In the genomic region with DNA sequence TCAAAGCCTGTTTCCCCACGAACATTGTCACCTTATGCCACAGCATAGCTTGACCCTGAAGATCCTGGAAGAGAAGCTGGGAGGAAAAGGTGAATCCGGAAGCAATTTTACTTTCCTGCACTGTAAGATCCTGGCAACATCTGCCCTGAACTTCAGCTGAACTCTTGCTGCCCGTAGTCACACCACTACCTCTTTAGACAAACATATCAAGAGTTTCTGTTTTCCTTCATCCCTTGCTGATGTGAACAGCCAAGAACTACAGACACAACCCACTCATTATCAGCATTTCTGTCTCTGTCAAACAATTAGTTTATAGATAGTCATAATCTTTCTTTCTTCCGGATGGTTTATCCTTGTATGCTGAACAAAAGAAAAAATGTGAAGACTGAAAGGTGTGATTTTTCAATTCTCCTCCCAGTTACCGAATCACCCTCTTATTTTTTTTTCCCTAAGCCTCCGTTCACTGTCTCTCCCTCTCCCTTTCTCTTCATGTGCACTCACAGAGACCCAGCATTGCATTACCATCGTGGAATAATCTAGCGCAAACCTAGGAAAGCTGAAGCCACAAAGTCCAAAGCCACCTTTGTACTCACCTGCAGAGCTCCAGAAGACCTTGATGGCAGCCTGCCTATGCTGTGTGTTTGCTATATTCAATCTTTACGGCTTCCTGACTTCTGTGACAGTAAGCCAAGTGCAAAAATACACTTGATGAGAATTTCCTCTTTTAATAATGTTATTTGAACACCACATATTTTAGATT, we compare ENCODE assay signal across 17 cellular contexts.
A peak's percentile ranks its signal among the peaks of the same experiment; 100 is the strongest.
DNase-seq lines count a peak whose midpoint lies in the region; ATAC-seq and TF ChIP-seq lines count a peak whose summit lies in the region.
"Had no signal": no experiment of that assay in that cellular context is flagged by ENCODE, and none has a peak within 500 bp of the region (broad histone marks: within the 10 kb centered on the region; RNA-seq: fewer than 3 reads in every experiment).

No MANE protein-coding gene starts in this region.

- ATAC-seq in GM19023 (IDR thresholded peaks at IDR 0.05; ENCODE audit: unreplicated experiment) (no peak), HG02759 (IDR thresholded peaks at IDR 0.05; ENCODE audit: unreplicated experiment) (no peak)
- ATAC-seq: activated CD4-positive, alpha-beta T cell treated with anti-CD3 and anti-CD28 coated beads for 36 hours; effector memory CD8-positive, alpha-beta T cell had no signal

- TF ChIP-seq CTCF in VCaP (conservative IDR thresholded peaks at IDR 0.05) (no peak), liver (IDR thresholded peaks at IDR 0.05; ENCODE audit: low read depth, low read length, missing input control) (no peak), stomach (IDR thresholded peaks at IDR 0.05) (no peak)

- no peaks in the 10 kb centered on the region for H3K9me3 ChIP-seq in endocrine pancreas (ENCODE audit: control insufficient read depth, low read length)
- H3K9me3 ChIP-seq in liver (ENCODE audit: control insufficient read depth in 4 of 4, low read length in 3 of 4), result no peaks in the 10 kb centered on the region
- H3K9me3 ChIP-seq in stomach, result no peaks in the 10 kb centered on the region
- H3K9me3 ChIP-seq: BE2C, SJCRH30 had no signal

- DNase-seq in stomach (peak; percentile 37), LoVo (ENCODE audit: low spot score) (no peak)
- DNase-seq: activated CD4-positive, alpha-beta T cell treated with anti-CD3 and anti-CD28 coated beads for 36 hours; activated CD8-positive, alpha-beta memory T cell treated with anti-CD3 and anti-CD28 coated beads, Interleukin-2, amount 50 U/mL, for 4 hours; BE2C; effector memory CD8-positive, alpha-beta T cell; GDM1; MM.1S; NCI-H1694; nucleus accumbens; SJCRH30 had no signal

- peak overlapping the region; percentile 68 for H3K27ac ChIP-seq in VCaP
- peak overlapping the region; percentile 69 to 82 for H3K27ac ChIP-seq in liver (ENCODE audit: low read depth in 1 of 2, low read length in 2 of 2)
- H3K27ac ChIP-seq in stomach, result peak overlapping the region; percentile 2 to 70 (median 58)
- H3K27ac ChIP-seq: SJCRH30, skin epidermis had no signal

- TF ChIP-seq EP300 in stomach (IDR thresholded peaks at IDR 0.05), result no peak

- peak; percentile 4 to 12 for TF ChIP-seq RAD21 in liver (IDR thresholded peaks at IDR 0.05)

- no peak overlapping the region for H3K9ac ChIP-seq in endocrine pancreas (ENCODE audit: control insufficient read depth, insufficient read depth, low read length)
- peak overlapping the region in 1 of 2 donors; percentile 69 for H3K9ac ChIP-seq in liver (ENCODE audit: low read depth in 1 of 2, low read length in 2 of 2)

- H3K36me3 ChIP-seq in endocrine pancreas (ENCODE audit: control insufficient read depth, insufficient read depth, low read length) (no peaks in the 10 kb centered on the region), liver (ENCODE audit: control insufficient read depth in 4 of 4, insufficient read depth in 3 of 4, low read depth in 1 of 4, low read length in 3 of 4) (no peaks in the 10 kb centered on the region), stomach (no peaks in the 10 kb centered on the region)
- H3K36me3 ChIP-seq: BE2C, SJCRH30 had no signal

- H3K27me3 ChIP-seq in endocrine pancreas (ENCODE audit: control insufficient read depth, insufficient read depth, low read length) (no peaks in the 10 kb centered on the region), liver (ENCODE audit: control insufficient read depth in 4 of 4, insufficient read depth in 4 of 4, low read length in 3 of 4) (no peaks in the 10 kb centered on the region), stomach (no peaks in the 10 kb centered on the region)
- H3K27me3 ChIP-seq: BE2C, SJCRH30 had no signal

- intact Hi-C loops in stomach (cut with DNase I; ENCODE audit: low total_unique reads), result no loop called here

- peaks cover 9% of the 10 kb centered on the region for H3K4me1 ChIP-seq in endocrine pancreas (ENCODE audit: control insufficient read depth, insufficient read depth, low read length)
- peaks cover 9 to 81% (median 56%) of the 10 kb centered on the region in 4 donors for H3K4me1 ChIP-seq in liver (ENCODE audit: control insufficient read depth in 4 of 4, insufficient read depth in 4 of 4, low read length in 3 of 4)
- peaks cover 6 to 62% (median 25%) of the 10 kb centered on the region in 4 donors for H3K4me1 ChIP-seq in stomach
- H3K4me1 ChIP-seq: SJCRH30 had no signal

- H3K4me3 ChIP-seq in endocrine pancreas (ENCODE audit: control insufficient read depth, insufficient read depth, low read length) (peak overlapping the region; percentile 38), liver (ENCODE audit: low read depth in 1 of 3, low read length in 3 of 3) (peak overlapping the region in 2 of 3 donors; percentile 14 to 32), stomach (no peak overlapping the region)
- H3K4me3 ChIP-seq: SJCRH30, skin epidermis had no signal

- no peak for TF ChIP-seq POLR2A in stomach (IDR thresholded peaks at IDR 0.05)

- 27% methylated on average over 9 of the region's 9 CpGs for WGBS in liver
- WGBS in stomach, 5 donors, result 27 to 49% (median 37%) methylated on average over 9 of the region's 9 CpGs

TF ChIP-seq in liver, 16 proteins besides CTCF, POLR2A, EP300 and RAD21:
- TF ChIP-seq SP1 (IDR thresholded peaks at IDR 0.05) (peak; percentile 90), FOXA2 (IDR thresholded peaks at IDR 0.05) (no peak), NR2F2 (IDR thresholded peaks at IDR 0.05) (peak; percentile 35), FOXA1 (IDR thresholded peaks at IDR 0.05) (no peak), GABPA (IDR thresholded peaks at IDR 0.05 in 1 of 2, conservative IDR thresholded peaks at IDR 0.05 in 1 of 2) (no peak), RXRA (IDR thresholded peaks at IDR 0.05) (peak; percentile 76 to 84), HNF4A (conservative IDR thresholded peaks at IDR 0.05) (peak; percentile 88 to 95), YY1 (IDR thresholded peaks at IDR 0.05) (peak; percentile 79), TAF1 (conservative IDR thresholded peaks at IDR 0.05) (peak; percentile 61), HNF4G (IDR thresholded peaks at IDR 0.05) (peak; percentile 87), JUND (IDR thresholded peaks at IDR 0.05) (peak; percentile 26 to 34)
- TF ChIP-seq, protein P1, sequence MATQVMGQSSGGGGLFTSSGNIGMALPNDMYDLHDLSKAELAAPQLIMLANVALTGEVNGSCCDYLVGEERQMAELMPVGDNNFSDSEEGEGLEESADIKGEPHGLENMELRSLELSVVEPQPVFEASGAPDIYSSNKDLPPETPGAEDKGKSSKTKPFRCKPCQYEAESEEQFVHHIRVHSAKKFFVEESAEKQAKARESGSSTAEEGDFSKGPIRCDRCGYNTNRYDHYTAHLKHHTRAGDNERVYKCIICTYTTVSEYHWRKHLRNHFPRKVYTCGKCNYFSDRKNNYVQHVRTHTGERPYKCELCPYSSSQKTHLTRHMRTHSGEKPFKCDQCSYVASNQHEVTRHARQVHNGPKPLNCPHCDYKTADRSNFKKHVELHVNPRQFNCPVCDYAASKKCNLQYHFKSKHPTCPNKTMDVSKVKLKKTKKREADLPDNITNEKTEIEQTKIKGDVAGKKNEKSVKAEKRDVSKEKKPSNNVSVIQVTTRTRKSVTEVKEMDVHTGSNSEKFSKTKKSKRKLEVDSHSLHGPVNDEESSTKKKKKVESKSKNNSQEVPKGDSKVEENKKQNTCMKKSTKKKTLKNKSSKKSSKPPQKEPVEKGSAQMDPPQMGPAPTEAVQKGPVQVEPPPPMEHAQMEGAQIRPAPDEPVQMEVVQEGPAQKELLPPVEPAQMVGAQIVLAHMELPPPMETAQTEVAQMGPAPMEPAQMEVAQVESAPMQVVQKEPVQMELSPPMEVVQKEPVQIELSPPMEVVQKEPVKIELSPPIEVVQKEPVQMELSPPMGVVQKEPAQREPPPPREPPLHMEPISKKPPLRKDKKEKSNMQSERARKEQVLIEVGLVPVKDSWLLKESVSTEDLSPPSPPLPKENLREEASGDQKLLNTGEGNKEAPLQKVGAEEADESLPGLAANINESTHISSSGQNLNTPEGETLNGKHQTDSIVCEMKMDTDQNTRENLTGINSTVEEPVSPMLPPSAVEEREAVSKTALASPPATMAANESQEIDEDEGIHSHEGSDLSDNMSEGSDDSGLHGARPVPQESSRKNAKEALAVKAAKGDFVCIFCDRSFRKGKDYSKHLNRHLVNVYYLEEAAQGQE (IDR thresholded peaks at IDR 0.05), result peak; percentile 75
- TF ChIP-seq, protein P2, sequence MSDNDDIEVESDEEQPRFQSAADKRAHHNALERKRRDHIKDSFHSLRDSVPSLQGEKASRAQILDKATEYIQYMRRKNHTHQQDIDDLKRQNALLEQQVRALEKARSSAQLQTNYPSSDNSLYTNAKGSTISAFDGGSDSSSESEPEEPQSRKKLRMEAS (IDR thresholded peaks at IDR 0.05), result peak; percentile 19
- TF ChIP-seq, protein P3, sequence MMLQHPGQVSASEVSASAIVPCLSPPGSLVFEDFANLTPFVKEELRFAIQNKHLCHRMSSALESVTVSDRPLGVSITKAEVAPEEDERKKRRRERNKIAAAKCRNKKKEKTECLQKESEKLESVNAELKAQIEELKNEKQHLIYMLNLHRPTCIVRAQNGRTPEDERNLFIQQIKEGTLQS (IDR thresholded peaks at IDR 0.05), result no peak
- TF ChIP-seq, protein P4, sequence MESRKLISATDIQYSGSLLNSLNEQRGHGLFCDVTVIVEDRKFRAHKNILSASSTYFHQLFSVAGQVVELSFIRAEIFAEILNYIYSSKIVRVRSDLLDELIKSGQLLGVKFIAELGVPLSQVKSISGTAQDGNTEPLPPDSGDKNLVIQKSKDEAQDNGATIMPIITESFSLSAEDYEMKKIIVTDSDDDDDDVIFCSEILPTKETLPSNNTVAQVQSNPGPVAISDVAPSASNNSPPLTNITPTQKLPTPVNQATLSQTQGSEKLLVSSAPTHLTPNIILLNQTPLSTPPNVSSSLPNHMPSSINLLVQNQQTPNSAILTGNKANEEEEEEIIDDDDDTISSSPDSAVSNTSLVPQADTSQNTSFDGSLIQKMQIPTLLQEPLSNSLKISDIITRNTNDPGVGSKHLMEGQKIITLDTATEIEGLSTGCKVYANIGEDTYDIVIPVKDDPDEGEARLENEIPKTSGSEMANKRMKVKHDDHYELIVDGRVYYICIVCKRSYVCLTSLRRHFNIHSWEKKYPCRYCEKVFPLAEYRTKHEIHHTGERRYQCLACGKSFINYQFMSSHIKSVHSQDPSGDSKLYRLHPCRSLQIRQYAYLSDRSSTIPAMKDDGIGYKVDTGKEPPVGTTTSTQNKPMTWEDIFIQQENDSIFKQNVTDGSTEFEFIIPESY (IDR thresholded peaks at IDR 0.05), result peak; percentile 40

Comparison
In these comparisons a context has a peak if more than half of its experiments do, and no peak if none do; other contexts are left out.
1. H3K4me3 ChIP-seq: peak in endocrine pancreas (single experiment) and liver (2 of 3); none in stomach (0 of 4).
2. Peak in every context shown above with its lines, with median percentiles within 50 percentile points of each other: H3K27ac ChIP-seq.